Comparison of ENCODE assay signal across 12 cellular contexts in the genomic region with DNA sequence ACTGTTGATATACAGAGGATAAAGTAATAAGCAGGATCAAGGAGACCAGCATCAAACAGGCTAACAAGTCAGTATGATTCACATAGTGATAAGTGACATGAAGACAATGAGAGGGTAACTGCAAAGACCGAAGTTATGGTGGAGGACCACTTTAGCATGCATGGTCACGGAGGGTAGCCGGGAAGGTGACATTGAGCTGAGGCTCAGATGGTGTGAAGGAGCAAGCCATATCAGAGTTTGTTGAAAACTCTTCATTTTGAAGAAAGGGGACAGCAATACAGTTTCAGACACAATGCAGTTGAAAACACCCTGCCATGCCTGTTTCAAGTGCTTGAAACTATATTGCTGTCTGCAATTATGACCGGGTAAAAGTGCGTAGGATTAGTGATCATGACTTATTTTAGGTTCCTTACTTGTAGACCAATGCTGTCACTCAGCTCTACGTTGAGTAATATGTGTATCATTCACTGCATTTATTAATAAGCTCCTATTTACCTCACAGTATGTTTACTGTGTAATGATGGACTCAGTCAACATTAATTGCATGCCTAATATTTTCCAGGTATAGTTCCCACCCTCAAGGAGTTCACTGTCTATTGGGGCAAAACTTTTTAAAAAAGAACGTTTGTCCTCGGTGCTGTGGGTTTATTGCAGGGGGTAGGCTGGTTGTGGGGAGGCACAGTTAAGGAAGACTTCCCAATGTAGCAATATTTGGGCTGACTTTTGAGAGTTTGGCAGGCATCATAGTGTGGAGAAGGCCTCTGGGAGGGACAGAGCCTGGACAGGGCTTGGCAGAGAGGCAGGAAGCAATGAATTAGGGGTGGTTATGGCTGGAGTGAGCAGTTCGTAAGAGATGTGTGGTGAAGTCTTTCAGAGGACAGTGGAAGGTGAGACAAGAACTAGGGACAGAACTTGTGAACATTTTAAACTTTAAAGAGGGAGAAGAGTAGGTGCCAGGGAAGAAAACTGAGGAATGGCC. TPM values are rescaled to one million over a fixed set of nuclear protein-coding genes. Genes with fewer than 3 reads are reported as not detected.
DNase-seq lines count a peak whose midpoint lies in the region; ATAC-seq, FAIRE-seq and TF ChIP-seq lines count a peak whose summit lies in the region.
"Had no signal": no experiment of that assay in that cellular context is flagged by ENCODE, and none has a peak within 500 bp of the region (broad histone marks: within the 10 kb centered on the region; RNA-seq: fewer than 3 reads in every experiment).

No MANE protein-coding gene starts in this region.

- DNase-seq in CD8-positive, alpha-beta T cell, result no peak
- DNase-seq in WTC11 (ENCODE audit: low spot score) (no peak), immature natural killer cell (no peak), NCI-H510A treated with DMSO at 0.1 percent for 48 hours (lab: John Stamatoyannopoulos, UW) (no peak), kidney (no peak), BE2C (no peak), NCI-H2171 (lab: John Stamatoyannopoulos, UW) (no peak)
- DNase-seq: COR-L47 had no signal

- TF ChIP-seq CTCF in CD8-positive, alpha-beta T cell (IDR thresholded peaks at IDR 0.05), result no peak
- TF ChIP-seq CTCF in WTC11 (IDR thresholded peaks at IDR 0.05), result no peak
- TF ChIP-seq CTCF in kidney (IDR thresholded peaks at IDR 0.05; ENCODE audit: borderline replicate concordance, extremely low read depth, insufficient read depth), result no peak
- TF ChIP-seq CTCF in BE2C (IDR thresholded peaks at IDR 0.05; ENCODE audit: low read depth, low read length), result no peak

- FAIRE-seq in kidney (lab: Jason Lieb, UNC), result no peak

- CTCF ChIA-PET in CD8-positive, alpha-beta T cell (lab: Charles Lee), result interaction anchor here (1.0 to 16.1 kb wide), 10 partner anchors 11 to 233 kb away, joined by 3 to 254 read pairs (median 6); a partner anchor contains a TSS
- CTCF ChIA-PET in WTC11 (lab: Charles Lee), result interaction anchor here (0.6 to 1.5 kb wide), 3 partner anchors 27 to 175 kb away, joined by 3 to 6 read pairs (median 4); no protein-coding TSS in a partner anchor

- H3K36me3 Mint-ChIP-seq in CD8-positive, alpha-beta T cell, result peaks cover 44% of the 10 kb centered on the region
- H3K36me3 Mint-ChIP-seq in WTC11 (no peaks in the 10 kb centered on the region; the same call in 1 of the 2 replicates), immature natural killer cell (peaks cover 0 to 5% (median 4%) of the 10 kb centered on the region in 3 donors)

- H3K4me1 Mint-ChIP-seq in CD8-positive, alpha-beta T cell (ENCODE audit: low read depth), result peaks cover 80% of the 10 kb centered on the region
- H3K4me1 Mint-ChIP-seq in WTC11 (peaks cover 55% of the 10 kb centered on the region), immature natural killer cell (peaks cover 75 to 86% of the 10 kb centered on the region in 2 donors)

- POLR2A ChIA-PET in CD8-positive, alpha-beta T cell (lab: Charles Lee), result interaction anchor here (0.6 to 6.0 kb wide), 12 partner anchors 11 to 153 kb away, joined by 3 to 35 read pairs (median 3); a partner anchor contains a TSS
- POLR2A ChIA-PET in WTC11 (lab: Charles Lee), result no interaction called here

- peak overlapping the region; percentile 93 for H3K27ac Mint-ChIP-seq in CD8-positive, alpha-beta T cell
- peak overlapping the region; percentile 60 for H3K27ac Mint-ChIP-seq in WTC11
- peak overlapping the region; percentile 58 to 90 (median 82) for H3K27ac Mint-ChIP-seq in immature natural killer cell

- no peak overlapping the region for H3K9ac ChIP-seq in kidney (ENCODE audit: low read length in 2 of 2)

- H3K4me3 ChIP-seq in CD8-positive, alpha-beta T cell (ENCODE audit: low read depth, low read length), result peak overlapping the region; percentile 46
- H3K4me3 ChIP-seq in kidney (ENCODE audit: low read length in 2 of 2) (no peak overlapping the region), BE2C (ENCODE audit: low read depth, low read length) (no peak overlapping the region)
- H3K4me3 ChIP-seq: cardiac muscle cell had no signal

- H3K9me3 ChIP-seq in CD8-positive, alpha-beta T cell (ENCODE audit: low read length), result no peaks in the 10 kb centered on the region
- H3K9me3 ChIP-seq in kidney (ENCODE audit: control insufficient read depth in 1 of 2, low read length in 2 of 2) (no peaks in the 10 kb centered on the region), BE2C (no peaks in the 10 kb centered on the region)

- intact Hi-C loops in CD8-positive, alpha-beta T cell (cut with DNase I, micrococcal nuclease), result loop anchor here (1.0 to 5.0 kb wide), 8 partner anchors 10 to 293 kb away; no protein-coding TSS in a partner anchor
- intact Hi-C loops in kidney (cut with DNase I), result no loop called here

- H3K27ac ChIP-seq in CD8-positive, alpha-beta T cell (ENCODE audit: low read depth, low read length), result peak overlapping the region; percentile 40
- no peak overlapping the region for H3K27ac ChIP-seq in kidney (ENCODE audit: low read depth in 2 of 2, low read length in 2 of 2)
- H3K27ac ChIP-seq: cardiac muscle cell had no signal

- no peaks in the 10 kb centered on the region for H3K27me3 ChIP-seq in CD8-positive, alpha-beta T cell (ENCODE audit: insufficient read depth, low read length)
- H3K27me3 ChIP-seq in BE2C, result no peaks in the 10 kb centered on the region
- H3K27me3 ChIP-seq: cardiac muscle cell had no signal

- H3K9me3 Mint-ChIP-seq in CD8-positive, alpha-beta T cell, result no peaks in the 10 kb centered on the region
- H3K9me3 Mint-ChIP-seq in WTC11 (no peaks in the 10 kb centered on the region), immature natural killer cell (no peaks in the 10 kb centered on the region)

- H3K27me3 Mint-ChIP-seq in CD8-positive, alpha-beta T cell (ENCODE audit: low read depth), result no peaks in the 10 kb centered on the region
- H3K27me3 Mint-ChIP-seq in WTC11 (ENCODE audit: low read depth), result no peaks in the 10 kb centered on the region
- peaks cover 11 to 27% (median 17%) of the 10 kb centered on the region in 3 donors for H3K27me3 Mint-ChIP-seq in immature natural killer cell (ENCODE audit: low read depth in 3 of 3)

- peaks cover 4% of the 10 kb centered on the region for H3K36me3 ChIP-seq in CD8-positive, alpha-beta T cell (ENCODE audit: insufficient read depth, low read length)
- H3K36me3 ChIP-seq in kidney (ENCODE audit: control insufficient read depth in 1 of 2, insufficient read depth in 2 of 2, low read length in 2 of 2) (no peaks in the 10 kb centered on the region), BE2C (no peaks in the 10 kb centered on the region; the same call in 1 of the 2 replicates)
- H3K36me3 ChIP-seq: cardiac muscle cell had no signal

- no peak for ATAC-seq in CD8-positive, alpha-beta T cell
- peak; percentile 30 for ATAC-seq in GM18868 (IDR thresholded peaks at IDR 0.05; ENCODE audit: unreplicated experiment)
- no peak for ATAC-seq in WTC11

- H3K4me1 ChIP-seq in CD8-positive, alpha-beta T cell (ENCODE audit: insufficient read depth, low read length), result peaks cover 73% of the 10 kb centered on the region
- peaks cover 8 to 19% of the 10 kb centered on the region in 2 donors for H3K4me1 ChIP-seq in kidney (ENCODE audit: control insufficient read depth in 1 of 2, insufficient read depth in 1 of 2, low read depth in 1 of 2, low read length in 2 of 2)
- H3K4me1 ChIP-seq in BE2C, result no peaks in the 10 kb centered on the region

- peak overlapping the region; percentile 75 for H3K4me3 Mint-ChIP-seq in CD8-positive, alpha-beta T cell
- H3K4me3 Mint-ChIP-seq in WTC11 (no peak overlapping the region), immature natural killer cell (peak overlapping the region; percentile 58 to 82 (median 70))

TF ChIP-seq in WTC11, 78 proteins besides CTCF, POLR2A, EP300 and RAD21 (continues in another document):
- TF ChIP-seq ZNF423 (CRISPR knock-in tag; IDR thresholded peaks at IDR 0.05), result no peak
- no peak for TF ChIP-seq TCF7 (CRISPR knock-in tag; IDR thresholded peaks at IDR 0.05; ENCODE audit: low read depth)
- TF ChIP-seq, protein P1, sequence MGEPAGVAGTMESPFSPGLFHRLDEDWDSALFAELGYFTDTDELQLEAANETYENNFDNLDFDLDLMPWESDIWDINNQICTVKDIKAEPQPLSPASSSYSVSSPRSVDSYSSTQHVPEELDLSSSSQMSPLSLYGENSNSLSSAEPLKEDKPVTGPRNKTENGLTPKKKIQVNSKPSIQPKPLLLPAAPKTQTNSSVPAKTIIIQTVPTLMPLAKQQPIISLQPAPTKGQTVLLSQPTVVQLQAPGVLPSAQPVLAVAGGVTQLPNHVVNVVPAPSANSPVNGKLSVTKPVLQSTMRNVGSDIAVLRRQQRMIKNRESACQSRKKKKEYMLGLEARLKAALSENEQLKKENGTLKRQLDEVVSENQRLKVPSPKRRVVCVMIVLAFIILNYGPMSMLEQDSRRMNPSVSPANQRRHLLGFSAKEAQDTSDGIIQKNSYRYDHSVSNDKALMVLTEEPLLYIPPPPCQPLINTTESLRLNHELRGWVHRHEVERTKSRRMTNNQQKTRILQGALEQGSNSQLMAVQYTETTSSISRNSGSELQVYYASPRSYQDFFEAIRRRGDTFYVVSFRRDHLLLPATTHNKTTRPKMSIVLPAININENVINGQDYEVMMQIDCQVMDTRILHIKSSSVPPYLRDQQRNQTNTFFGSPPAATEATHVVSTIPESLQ (CRISPR knock-in tag; IDR thresholded peaks at IDR 0.05), result no peak
- no peak for TF ChIP-seq ELF4 (CRISPR knock-in tag; IDR thresholded peaks at IDR 0.05; ENCODE audit: low read depth)
- TF ChIP-seq ZNF219 (CRISPR knock-in tag; IDR thresholded peaks at IDR 0.05; ENCODE audit: borderline replicate concordance), result no peak
- TF ChIP-seq, protein P2, sequence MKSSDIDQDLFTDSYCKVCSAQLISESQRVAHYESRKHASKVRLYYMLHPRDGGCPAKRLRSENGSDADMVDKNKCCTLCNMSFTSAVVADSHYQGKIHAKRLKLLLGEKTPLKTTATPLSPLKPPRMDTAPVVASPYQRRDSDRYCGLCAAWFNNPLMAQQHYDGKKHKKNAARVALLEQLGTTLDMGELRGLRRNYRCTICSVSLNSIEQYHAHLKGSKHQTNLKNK (CRISPR knock-in tag; IDR thresholded peaks at IDR 0.05), result no peak

RNA-seq across cellular contexts. Expression of a gene that starts 3.2 kb away (rescaled TPM):
- 10 to 100 TPM; 62.0 to 63.0 TPM for total RNA-seq in CD8-positive, alpha-beta T cell
- total RNA-seq in WTC11 (2021), result 64.7 to 72.4 TPM (median 71.3 TPM) in 3 replicates
- 100 to 1,000 TPM; 114 to 130 (median 115) TPM for polyA plus RNA-seq in immature natural killer cell
- total RNA-seq in kidney, result 61.8 TPM
- polyA plus RNA-seq in kidney (ENCODE audit: insufficient read depth, low read depth, low replicate concordance), result 77.5 TPM
- polyA plus RNA-seq in BE2C (2012; ENCODE audit: insufficient read depth, insufficient read length, low read depth), result 66.7 TPM

RNA-seq across cellular contexts. Expression of a gene that starts 54.3 kb away (rescaled TPM):
- 10 to 100 TPM; 31.9 to 36.2 TPM for total RNA-seq in CD8-positive, alpha-beta T cell
- total RNA-seq in WTC11 (2021), result 0.09 TPM in 1 of 3 replicates, not detected in the others
- polyA plus RNA-seq in immature natural killer cell, result 10 to 100 TPM; 10.1 to 30.0 (median 21.1) TPM
- 0.88 TPM for total RNA-seq in kidney
- not detected for polyA plus RNA-seq in kidney (ENCODE audit: insufficient read depth, low read depth, low replicate concordance)
- not detected for polyA plus RNA-seq in BE2C (2012; ENCODE audit: insufficient read depth, insufficient read length, low read depth)
- total RNA-seq: cardiac muscle cell, fibroblast of lung, HT1080 had no signal
- polyA plus RNA-seq: fibroblast of lung had no signal

Comparison
In these comparisons a context has a peak if more than half of its experiments do, and no peak if none do; other contexts are left out.
1. RNA of a gene that starts 54.3 kb away (total RNA-seq): 31.9 to 36.2 TPM in CD8-positive, alpha-beta T cell; 0.88 TPM in kidney (single experiment) and 0.09 TPM in WTC11; every median in the first group is over 10 times any median in the second.
2. Peak in every context shown above with its lines, with median percentiles within 50 percentile points of each other: H3K27ac Mint-ChIP-seq.